8 cellular contexts compared by ENCODE assay signal in the genomic region with DNA sequence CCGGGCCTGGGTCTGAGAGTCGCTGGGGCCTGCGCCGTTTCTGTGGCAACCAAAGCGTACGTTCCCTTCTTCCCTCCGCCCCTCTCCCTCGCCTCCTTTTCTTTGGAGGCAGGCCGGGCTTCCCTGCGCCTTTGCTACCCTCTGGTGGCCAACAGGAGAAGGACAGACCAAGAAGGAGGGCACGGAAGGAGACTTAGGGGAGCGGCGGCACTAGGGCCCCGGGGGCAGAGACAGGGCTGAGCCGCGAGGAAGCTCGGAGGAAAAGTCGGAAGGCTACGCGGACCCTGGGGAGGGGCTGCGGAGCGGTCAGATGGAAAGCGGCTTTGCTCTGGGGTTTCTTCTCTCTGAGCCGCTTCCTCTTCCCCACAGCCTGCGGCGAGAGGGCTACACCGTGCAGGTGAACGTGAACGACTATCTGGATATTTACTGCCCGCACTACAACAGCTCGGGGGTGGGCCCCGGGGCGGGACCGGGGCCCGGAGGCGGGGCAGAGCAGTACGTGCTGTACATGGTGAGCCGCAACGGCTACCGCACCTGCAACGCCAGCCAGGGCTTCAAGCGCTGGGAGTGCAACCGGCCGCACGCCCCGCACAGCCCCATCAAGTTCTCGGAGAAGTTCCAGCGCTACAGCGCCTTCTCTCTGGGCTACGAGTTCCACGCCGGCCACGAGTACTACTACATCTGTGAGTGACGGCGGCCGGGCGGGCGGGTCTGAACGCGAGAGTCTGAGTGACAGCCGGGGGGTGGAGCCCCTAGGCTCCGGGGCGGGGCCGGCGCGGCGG. TPM values are rescaled to one million over a fixed set of nuclear protein-coding genes. Genes with fewer than 3 reads are reported as not detected.
A peak's percentile ranks its signal among the peaks of the same experiment; 100 is the strongest.
DNase-seq lines count a peak whose midpoint lies in the region; ATAC-seq and TF ChIP-seq lines count a peak whose summit lies in the region.

No MANE protein-coding gene starts in this region.

- WGBS in prostate gland, result under 1% methylated on average over 66 of the region's 67 CpGs
- WGBS in urinary bladder, result under 1% methylated on average over 67 of the region's 67 CpGs

- H3K27ac ChIP-seq in prostate gland (peak overlapping the region; percentile 91 to 94), urinary bladder (ENCODE audit: low read depth) (peak overlapping the region; percentile 95)

- TF ChIP-seq CTCF in GM13977 (IDR thresholded peaks at IDR 0.05; ENCODE audit: extremely low read depth, insufficient read depth, missing control alignments) (peak; percentile 96), prostate gland (IDR thresholded peaks at IDR 0.05) (peak; percentile 84 to 99 (median 97))

- peak; percentile 56 for TF ChIP-seq POLR2A in prostate gland (IDR thresholded peaks at IDR 0.05)

- in situ Hi-C loops in GM13977 (cut with MboI; ENCODE audit: low pct_unique_long_range_greater_than_20kb, low sequenced_read_pairs, unreplicated experiment), result no loop called here

- no peaks in the 10 kb centered on the region for H3K9me3 ChIP-seq in prostate gland

- ATAC-seq in HG02885 (IDR thresholded peaks at IDR 0.05; ENCODE audit: poor library complexity, unreplicated experiment), result peak; percentile 77
- peak; percentile 91 for ATAC-seq in left ventricle myocardium superior

- DNase-seq in GM13977 (ENCODE audit: low spot score) (peak; percentile 97), NCI-H146 treated with DMSO at 0.1 percent for 48 hours (lab: John Stamatoyannopoulos, UW; ENCODE audit: unreplicated experiment) (peak; percentile 91), T-helper 1 cell (peak; percentile 79 to 93 (median 88)), amygdala (lab: John Stamatoyannopoulos, UW) (peak; percentile 76 to 98 (median 91)), left ventricle myocardium superior (peak; percentile 96), prostate gland (ENCODE audit: low spot score) (peak; percentile 93)

- H3K4me3 ChIP-seq in prostate gland, result peak overlapping the region; percentile 53 to 57
- H3K4me3 ChIP-seq in urinary bladder (ENCODE audit: low read depth, low read length), result peak overlapping the region; percentile 52

- intact Hi-C loops in left ventricle myocardium superior (cut with micrococcal nuclease) (loop anchor here (2.0 kb wide), 1 partner anchor 40 kb away; no protein-coding TSS in a partner anchor), prostate gland (cut with DNase I) (loop anchor here (1.0 to 2.0 kb wide), 2 partner anchors 22 to 34 kb away; partner anchors contain the start of genes ADAM15 and EFNA4)

- peaks cover 36% of the 10 kb centered on the region for H3K4me1 ChIP-seq in prostate gland (replicated peaks)
- peaks cover 2% of the 10 kb centered on the region for H3K4me1 ChIP-seq in urinary bladder (ENCODE audit: insufficient read depth)

- H3K36me3 ChIP-seq in prostate gland (no peaks in the 10 kb centered on the region), urinary bladder (ENCODE audit: insufficient read depth) (no peaks in the 10 kb centered on the region)

- no peaks in the 10 kb centered on the region for H3K27me3 ChIP-seq in prostate gland (replicated peaks; ENCODE audit: insufficient read depth)

RNA-seq across cellular contexts. Expression of gene EFNA3, which starts 6.3 kb away (rescaled TPM):
- total RNA-seq in left ventricle myocardium superior (1.1 TPM), prostate gland (1 to 10 TPM; 5.9 to 8.4 TPM), urinary bladder (1.2 TPM)
- polyA plus RNA-seq in urinary bladder, result 2.3 TPM

RNA-seq across cellular contexts. Expression of gene EFNA4, which starts 21.4 kb away (rescaled TPM):
- total RNA-seq in left ventricle myocardium superior (2.3 TPM), prostate gland (10 to 100 TPM; 10.3 to 23.4 TPM), urinary bladder (7.5 TPM)
- 8.1 TPM for polyA plus RNA-seq in urinary bladder

RNA-seq across cellular contexts. Expression of gene ADAM15, which starts 33.8 kb away (rescaled TPM):
- total RNA-seq in left ventricle myocardium superior (84.2 TPM), prostate gland (100 to 1,000 TPM in 1 of 2 donors, 10 to 100 TPM in 1; 72.5 to 138 TPM), urinary bladder (38.3 TPM)
- 118 TPM for polyA plus RNA-seq in urinary bladder

RNA-seq across cellular contexts. Expression of gene EFNA1, which starts 42.8 kb away (rescaled TPM):
- total RNA-seq in left ventricle myocardium superior, result 51.0 TPM
- total RNA-seq in prostate gland, result 100 to 1,000 TPM in 1 of 2 donors, 10 to 100 TPM in 1; 85.1 to 132 TPM
- 31.1 TPM for total RNA-seq in urinary bladder
- 44.6 TPM for polyA plus RNA-seq in urinary bladder

RNA-seq across cellular contexts. Expression of gene SLC50A1, which starts 50.7 kb away (rescaled TPM):
- 8.8 TPM for total RNA-seq in left ventricle myocardium superior
- 10 to 100 TPM; 26.6 to 48.0 TPM for total RNA-seq in prostate gland
- 19.5 TPM for total RNA-seq in urinary bladder
- polyA plus RNA-seq in urinary bladder, result 31.7 TPM

Comparison
In these comparisons a context has a peak if more than half of its experiments do, and no peak if none do; other contexts are left out.
1. Peak in every context shown above with its lines: DNase-seq, ATAC-seq, H3K4me3 ChIP-seq and H3K27ac ChIP-seq.